ENCODE assay signal across 12 cellular contexts in genomic region chr3:126103121-126104027, GRCh38. TPM values are rescaled to one million over a fixed set of nuclear protein-coding genes. Genes with fewer than 3 reads are reported as not detected.
DNase-seq lines count a peak whose midpoint lies in the region; ATAC-seq and TF ChIP-seq lines count a peak whose summit lies in the region.
"Had no signal": no experiment of that assay in that cellular context is flagged by ENCODE, and none has a peak within 500 bp of the region (broad histone marks: within the 10 kb centered on the region; RNA-seq: fewer than 3 reads in every experiment).

No MANE protein-coding gene starts in this region.

- WGBS in GM23248 (ENCODE audit: low coverage in 1 of 2, low lambda C conversion rate in 2 of 2, missing lambda C conversion rate in 2 of 2), 2 experiments = 60 to 66% methylated on average over 21 to 22 of the region's 22 CpGs
- no CpG with 5 or more reads among the region's 22 CpGs for WGBS in iPS DF 6.9 (ENCODE audit: insufficient coverage, insufficient read length)

- H3K9me3 ChIP-seq in GM23248 (ENCODE audit: low read depth) (no peaks in the 10 kb centered on the region), RWPE2 (ENCODE audit: severe bottlenecking) (no peaks in the 10 kb centered on the region), iPS DF 6.9 (ENCODE audit: control insufficient read depth, insufficient read depth, low read length) (no peaks in the 10 kb centered on the region), stomach smooth muscle (ENCODE audit: control insufficient read depth in 2 of 2, low read length in 2 of 2) (no peaks in the 10 kb centered on the region), SJCRH30 (replicated peaks) (no peaks in the 10 kb centered on the region)
- H3K9me3 ChIP-seq: SJSA1 had no signal

- H3K4me1 ChIP-seq in GM23248 (ENCODE audit: insufficient read depth) (peaks cover 8% of the 10 kb centered on the region), RWPE2 (ENCODE audit: insufficient read depth, poor library complexity, severe bottlenecking) (no peaks in the 10 kb centered on the region), iPS DF 6.9 (ENCODE audit: control insufficient read depth, insufficient read depth, low read length) (no peaks in the 10 kb centered on the region; the same call in 1 of the 2 replicates), stomach smooth muscle (ENCODE audit: control insufficient read depth, insufficient read depth, low read length) (peaks cover 20% of the 10 kb centered on the region), SJCRH30 (peaks cover 18% of the 10 kb centered on the region)

- no peak overlapping the region for H3K4me3 ChIP-seq in GM23248
- no peak overlapping the region for H3K4me3 ChIP-seq in RWPE2 (ENCODE audit: severe bottlenecking)
- no peak overlapping the region for H3K4me3 ChIP-seq in iPS DF 6.9 (ENCODE audit: low read length)
- no peak overlapping the region for H3K4me3 ChIP-seq in stomach smooth muscle (ENCODE audit: low read length in 2 of 2)
- no peak overlapping the region for H3K4me3 ChIP-seq in SJCRH30
- H3K4me3 ChIP-seq: SJSA1 had no signal

- H2AFZ ChIP-seq in GM23248 = peak overlapping the region; percentile 76; the same call in 1 of the 2 replicates

- in situ Hi-C loops in GM23248 (cut with MboI) = no loop called here

- no peaks in the 10 kb centered on the region for H3K27me3 ChIP-seq in GM23248 (replicated peaks; ENCODE audit: insufficient read depth)
- H3K27me3 ChIP-seq in RWPE2 (ENCODE audit: insufficient read depth, poor library complexity, severe bottlenecking) = no peaks in the 10 kb centered on the region
- H3K27me3 ChIP-seq in iPS DF 6.9 (ENCODE audit: control insufficient read depth, insufficient read depth, low read length) = no peaks in the 10 kb centered on the region
- no peaks in the 10 kb centered on the region for H3K27me3 ChIP-seq in stomach smooth muscle (ENCODE audit: control insufficient read depth in 1 of 2, insufficient read depth in 2 of 2, low read length in 2 of 2)
- H3K27me3 ChIP-seq in SJCRH30 = no peaks in the 10 kb centered on the region
- H3K27me3 ChIP-seq: SJSA1 had no signal

- no peaks in the 10 kb centered on the region for H3F3A ChIP-seq in GM23248 (ENCODE audit: insufficient read depth)

- no peaks in the 10 kb centered on the region for H3K79me2 ChIP-seq in GM23248 (ENCODE audit: insufficient read depth)

- no peak for TF ChIP-seq CTCF in RWPE2 (IDR thresholded peaks at IDR 0.05; ENCODE audit: poor library complexity, severe bottlenecking)

- H3K9me2 ChIP-seq in GM23248 (ENCODE audit: insufficient read depth) = no peaks in the 10 kb centered on the region

- no peaks in the 10 kb centered on the region for H4K20me1 ChIP-seq in GM23248 (ENCODE audit: insufficient read depth)

- no peaks in the 10 kb centered on the region for H3K36me3 ChIP-seq in GM23248 (ENCODE audit: low read depth)
- H3K36me3 ChIP-seq in RWPE2 (ENCODE audit: low read depth) = no peaks in the 10 kb centered on the region
- H3K36me3 ChIP-seq in iPS DF 6.9 (ENCODE audit: control insufficient read depth, insufficient read depth, low read length) = no peaks in the 10 kb centered on the region
- peaks cover 0 to 9% of the 10 kb centered on the region in 2 donors for H3K36me3 ChIP-seq in stomach smooth muscle (ENCODE audit: control insufficient read depth in 2 of 2, insufficient read depth in 2 of 2, low read length in 2 of 2)
- no peaks in the 10 kb centered on the region for H3K36me3 ChIP-seq in SJCRH30
- H3K36me3 ChIP-seq: SJSA1 had no signal

- DNase-seq in GM23248 (no peak), RWPE2 (ENCODE audit: low spot score) (peak; percentile 42), iPS DF 6.9 (ENCODE audit: low read depth, low spot score) (peak; percentile 20), SJCRH30 (no peak), superior temporal gyrus (ENCODE audit: extremely low spot score) (no peak), kidney tubule cell (ENCODE audit: low spot score) (no peak), globus pallidus (ENCODE audit: low spot score) (no peak)
- DNase-seq: activated CD4-positive, alpha-beta T cell treated with anti-CD3 and anti-CD28 coated beads for 48 hours; activated naive CD4-positive, alpha-beta T cell treated with anti-CD3 and anti-CD28 coated beads, Interleukin-2, amount 10 ng/mL, durations not matched to agents 7 days and 5 days; foreskin melanocyte had no signal

- H3K4me2 ChIP-seq in GM23248 (ENCODE audit: unreplicated experiment) = no peak overlapping the region

- H3K9ac ChIP-seq in GM23248 = no peak overlapping the region
- peak overlapping the region in 1 of 2 donors; percentile 71 for H3K9ac ChIP-seq in stomach smooth muscle (ENCODE audit: low read length in 2 of 2)

- H3K27ac ChIP-seq in GM23248 (no peak overlapping the region), RWPE2 (ENCODE audit: poor library complexity, severe bottlenecking) (no peak overlapping the region), iPS DF 6.9 (ENCODE audit: low read length) (no peak overlapping the region), stomach smooth muscle (ENCODE audit: low read length) (peak overlapping the region; percentile 77), SJCRH30 (no peak overlapping the region)
- H3K27ac ChIP-seq: SJSA1 had no signal

- no peak for ATAC-seq in RWPE2 (ENCODE audit: low read depth)

RNA-seq across cellular contexts. Expression of gene SLC41A3, which starts 19.4 kb away (rescaled TPM):
- 39.6 and 56.0 TPM in 2 replicates for total RNA-seq in GM23248 (2014; rRNA removed; shearing (Covaris generic))
- 19.8 and 22.7 TPM in 2 replicates for polyA plus RNA-seq in GM23248 (2016; fragmentation: Nextera tagmentation; extraction: Ambion mirVana)
- 32.2 and 32.5 TPM in 2 replicates for total RNA-seq in SJCRH30 (2014; rRNA removed; shearing (Covaris generic))

Comparison
In these comparisons a context has a peak if more than half of its experiments do, and no peak if none do; other contexts are left out.
1. DNase-seq: peak in RWPE2 (single experiment) and iPS DF 6.9 (single experiment); none in GM23248 (single experiment), SJCRH30 (0 of 2), superior temporal gyrus (single experiment), kidney tubule cell (single experiment) and globus pallidus (single experiment).